In genomic region chr16:83013071-83013470, GRCh38 we compare ENCODE assay signal across 1 cellular context.
TF ChIP-seq lines count a peak whose summit lies in the region.

No MANE protein-coding gene starts in this region.

TF ChIP-seq in IMR-90, 13 proteins besides CTCF, POLR2A, EP300 and RAD21 (continued from another document):
- no peak for TF ChIP-seq NFE2L2 (IDR thresholded peaks at IDR 0.05; ENCODE audit: low read depth, low read length)
- no peak for TF ChIP-seq CEBPB (IDR thresholded peaks at IDR 0.05; ENCODE audit: low read depth, low read length)
- no peak for TF ChIP-seq BHLHE40 (IDR thresholded peaks at IDR 0.05; ENCODE audit: low read depth, low read length)
- TF ChIP-seq USF2 (IDR thresholded peaks at IDR 0.05; ENCODE audit: low read depth, low read length): no peak
